In the genomic region with DNA sequence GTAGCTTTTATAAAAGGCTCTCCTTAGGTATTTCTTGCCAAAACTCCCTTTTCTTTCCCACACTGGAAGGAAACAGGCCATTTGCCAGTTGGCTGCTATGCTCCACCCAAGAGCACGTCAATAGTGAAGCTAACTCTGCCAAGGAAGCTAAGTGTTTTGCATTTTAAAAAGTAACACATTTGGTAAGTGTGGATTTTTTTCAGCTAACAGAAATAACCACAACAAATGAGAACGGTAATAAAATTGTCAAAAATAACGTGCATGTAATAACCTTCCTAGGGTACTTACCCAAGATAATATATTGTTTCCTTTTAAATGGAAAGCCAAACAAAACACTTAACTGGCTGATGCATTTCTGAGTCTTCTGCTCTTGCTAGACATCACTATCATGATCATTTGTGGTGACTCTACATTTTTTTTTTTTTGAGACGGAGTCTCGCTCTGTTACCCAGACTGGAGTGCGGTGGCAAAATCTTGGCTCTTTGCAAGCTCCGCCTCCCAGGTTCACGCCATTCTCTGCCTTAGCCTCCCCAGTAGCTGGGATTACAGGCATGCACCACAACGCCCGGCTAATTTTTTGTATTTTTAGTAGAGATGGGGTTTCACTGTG, we compare ENCODE assay signal across 11 cellular contexts. TPM values are rescaled to one million over a fixed set of nuclear protein-coding genes. Genes with fewer than 3 reads are reported as not detected.
DNase-seq lines count a peak whose midpoint lies in the region; ATAC-seq and TF ChIP-seq lines count a peak whose summit lies in the region.
"Had no signal": no experiment of that assay in that cellular context is flagged by ENCODE, and none has a peak within 500 bp of the region (broad histone marks: within the 10 kb centered on the region; RNA-seq: fewer than 3 reads in every experiment).

No MANE protein-coding gene starts in this region.

- intact Hi-C loops in ascending aorta (cut with DNase I): no loop called here
- intact Hi-C loops in left ventricle myocardium inferior (cut with micrococcal nuclease): no loop called here
- intact Hi-C loops in sigmoid colon (cut with DNase I): no loop called here
- intact Hi-C loops in lower lobe of right lung (cut with DNase I): no loop called here

- no peak for TF ChIP-seq POLR2A in sigmoid colon (IDR thresholded peaks at IDR 0.05)

- H3K27ac Mint-ChIP-seq in CD8-positive, alpha-beta memory T cell: peak overlapping the region; percentile 85 to 99 (median 94)
- H3K27ac Mint-ChIP-seq in stimulated activated naive CD8-positive, alpha-beta T cell treated with anti-CD3 and anti-CD28 coated beads, Interleukin-15, amount 100 ng/mL, for 72 hours: no peak overlapping the region
- H3K27ac Mint-ChIP-seq: dendritic cell treated with granulocyte-macrophage colony-stimulating factor and Interleukin-4, amounts not matched to agents 40 ng/mL and 50 ng/mL, for 4 days had no signal

- POLR2A ChIA-PET in CD8-positive, alpha-beta memory T cell (lab: Charles Lee): interaction anchor here (0.6 to 1.0 kb wide), 3 partner anchors 9 to 28 kb away, joined by 6 to 7 read pairs (median 7); a partner anchor contains a TSS

- CTCF ChIA-PET in CD8-positive, alpha-beta memory T cell (lab: Charles Lee): interaction anchor here (0.6 kb wide), 1 partner anchor 590 kb away, joined by 3 read pairs; no protein-coding TSS in a partner anchor

- no peak for ATAC-seq in HG02973 (IDR thresholded peaks at IDR 0.05; ENCODE audit: unreplicated experiment)
- ATAC-seq in lower lobe of right lung: no peak
- no peak for ATAC-seq in stimulated activated naive CD8-positive, alpha-beta T cell treated with anti-CD3 and anti-CD28 coated beads, Interleukin-15, amount 100 ng/mL, for 72 hours

- peak in 4 of 5 donors; percentile 18 to 78 (median 56) for DNase-seq in CD8-positive, alpha-beta memory T cell
- DNase-seq in ascending aorta (ENCODE audit: low spot score in 2 of 2) (peak in 1 of 2 donors; percentile 68), left ventricle myocardium inferior (peak; percentile 50), sigmoid colon (peak; percentile 90), NCI-H2171 treated with DMSO at 0.1 percent for 48 hours (lab: John Stamatoyannopoulos, UW) (no peak), lower lobe of right lung (no peak)
- no peak for DNase-seq in stimulated activated naive CD8-positive, alpha-beta T cell treated with anti-CD3 and anti-CD28 coated beads, Interleukin-15, amount 100 ng/mL, for 72 hours
- DNase-seq: activated CD4-positive, alpha-beta T cell treated with anti-CD3 and anti-CD28 coated beads for 4 hours; Kasumi-1 had no signal

- no peak for TF ChIP-seq EP300 in sigmoid colon (IDR thresholded peaks at IDR 0.05)

- H3K4me3 Mint-ChIP-seq in CD8-positive, alpha-beta memory T cell: peak overlapping the region; percentile 68 to 88 (median 75)
- no peak overlapping the region for H3K4me3 Mint-ChIP-seq in stimulated activated naive CD8-positive, alpha-beta T cell treated with anti-CD3 and anti-CD28 coated beads, Interleukin-15, amount 100 ng/mL, for 72 hours
- H3K4me3 Mint-ChIP-seq: dendritic cell treated with granulocyte-macrophage colony-stimulating factor and Interleukin-4, amounts not matched to agents 40 ng/mL and 50 ng/mL, for 4 days had no signal

- peaks cover 7 to 68% (median 13%) of the 10 kb centered on the region in 3 donors for H3K36me3 Mint-ChIP-seq in CD8-positive, alpha-beta memory T cell

- peaks cover 57 to 80% (median 73%) of the 10 kb centered on the region in 3 donors for H3K4me1 Mint-ChIP-seq in CD8-positive, alpha-beta memory T cell
- H3K4me1 Mint-ChIP-seq in stimulated activated naive CD8-positive, alpha-beta T cell treated with anti-CD3 and anti-CD28 coated beads, Interleukin-15, amount 100 ng/mL, for 72 hours: peaks cover 40% of the 10 kb centered on the region

- peaks cover 55% of the 10 kb centered on the region for H3K4me1 ChIP-seq in CD8-positive, alpha-beta memory T cell (ENCODE audit: insufficient read depth, low read length)
- H3K4me1 ChIP-seq in ascending aorta (peaks cover 4 to 28% of the 10 kb centered on the region in 2 donors), left ventricle myocardium inferior (peaks cover 71% of the 10 kb centered on the region), sigmoid colon (peaks cover 0 to 46% (median 33%) of the 10 kb centered on the region in 4 donors), lower lobe of right lung (peaks cover 56% of the 10 kb centered on the region)

- H3K9me3 ChIP-seq in CD8-positive, alpha-beta memory T cell (ENCODE audit: low read length): no peaks in the 10 kb centered on the region
- H3K9me3 ChIP-seq in ascending aorta (no peaks in the 10 kb centered on the region), left ventricle myocardium inferior (replicated peaks) (no peaks in the 10 kb centered on the region), sigmoid colon (no peaks in the 10 kb centered on the region), lower lobe of right lung (no peaks in the 10 kb centered on the region)

- no peaks in the 10 kb centered on the region for H3K27me3 Mint-ChIP-seq in CD8-positive, alpha-beta memory T cell
- no peaks in the 10 kb centered on the region for H3K27me3 Mint-ChIP-seq in stimulated activated naive CD8-positive, alpha-beta T cell treated with anti-CD3 and anti-CD28 coated beads, Interleukin-15, amount 100 ng/mL, for 72 hours
- H3K27me3 Mint-ChIP-seq: dendritic cell treated with granulocyte-macrophage colony-stimulating factor and Interleukin-4, amounts not matched to agents 40 ng/mL and 50 ng/mL, for 4 days had no signal

- no peaks in the 10 kb centered on the region for H3K9me3 Mint-ChIP-seq in CD8-positive, alpha-beta memory T cell
- H3K9me3 Mint-ChIP-seq in stimulated activated naive CD8-positive, alpha-beta T cell treated with anti-CD3 and anti-CD28 coated beads, Interleukin-15, amount 100 ng/mL, for 72 hours: no peaks in the 10 kb centered on the region
- H3K9me3 Mint-ChIP-seq: dendritic cell treated with granulocyte-macrophage colony-stimulating factor and Interleukin-4, amounts not matched to agents 40 ng/mL and 50 ng/mL, for 4 days had no signal

- H3K4me3 ChIP-seq in CD8-positive, alpha-beta memory T cell (ENCODE audit: low read length): no peak overlapping the region
- peak overlapping the region; percentile 24 to 53 for H3K4me3 ChIP-seq in ascending aorta
- peak overlapping the region; percentile 52 for H3K4me3 ChIP-seq in left ventricle myocardium inferior
- H3K4me3 ChIP-seq in sigmoid colon: peak overlapping the region in 3 of 4 donors; percentile 8 to 15 (median 13)
- no peak overlapping the region for H3K4me3 ChIP-seq in lower lobe of right lung

- WGBS in sigmoid colon, 2 donors: 69% methylated on average over 10 of the region's 10 CpGs

- peaks cover 8% of the 10 kb centered on the region for H3K36me3 ChIP-seq in CD8-positive, alpha-beta memory T cell (ENCODE audit: insufficient read depth, low read length)
- H3K36me3 ChIP-seq in ascending aorta (peaks cover 11 to 17% of the 10 kb centered on the region in 2 donors), left ventricle myocardium inferior (peaks cover 34% of the 10 kb centered on the region), sigmoid colon (peaks cover 0 to 42% (median 3%) of the 10 kb centered on the region in 4 donors), lower lobe of right lung (peaks cover 51% of the 10 kb centered on the region)

- H3K27ac ChIP-seq in CD8-positive, alpha-beta memory T cell (ENCODE audit: low read depth, low read length): peak overlapping the region; percentile 15
- H3K27ac ChIP-seq in ascending aorta: peak overlapping the region; percentile 66 to 70
- H3K27ac ChIP-seq in left ventricle myocardium inferior (replicated peaks): peak overlapping the region; percentile 76
- peak overlapping the region; percentile 55 to 59 (median 56) for H3K27ac ChIP-seq in sigmoid colon
- no peak overlapping the region for H3K27ac ChIP-seq in lower lobe of right lung

- TF ChIP-seq CTCF in ascending aorta (IDR thresholded peaks at IDR 0.05) (no peak), left ventricle myocardium inferior (IDR thresholded peaks at IDR 0.05; ENCODE audit: borderline replicate concordance) (no peak), sigmoid colon (IDR thresholded peaks at IDR 0.05) (no peak), lower lobe of right lung (IDR thresholded peaks at IDR 0.05) (no peak)

- H3K27me3 ChIP-seq in CD8-positive, alpha-beta memory T cell (ENCODE audit: insufficient read depth, low read length, poor library complexity, severe bottlenecking): no peaks in the 10 kb centered on the region
- no peaks in the 10 kb centered on the region for H3K27me3 ChIP-seq in ascending aorta
- H3K27me3 ChIP-seq in left ventricle myocardium inferior (ENCODE audit: low read depth): no peaks in the 10 kb centered on the region
- H3K27me3 ChIP-seq in sigmoid colon: no peaks in the 10 kb centered on the region
- no peaks in the 10 kb centered on the region for H3K27me3 ChIP-seq in lower lobe of right lung (ENCODE audit: low read depth)

RNA-seq across cellular contexts. Expression of a gene that starts 4.6 kb away (rescaled TPM):
- 10 to 100 TPM; 31.1 to 33.8 TPM for total RNA-seq in CD8-positive, alpha-beta memory T cell
- polyA plus RNA-seq in CD8-positive, alpha-beta memory T cell: 52.9 TPM
- total RNA-seq in ascending aorta (69.0 TPM), left ventricle myocardium inferior (39.9 TPM), sigmoid colon (10 to 100 TPM; 29.5 to 40.3 (median 36.1) TPM), lower lobe of right lung (32.8 TPM)
- 10 to 100 TPM in 2 of 3 donors, 1 to 10 TPM in 1; 8.4 to 16.0 (median 14.4) TPM for polyA plus RNA-seq in sigmoid colon

RNA-seq across cellular contexts. Expression of a gene that starts 17.4 kb away (rescaled TPM):
- total RNA-seq in CD8-positive, alpha-beta memory T cell: 10 to 100 TPM; 46.1 to 51.4 TPM
- 40.3 TPM for polyA plus RNA-seq in CD8-positive, alpha-beta memory T cell
- total RNA-seq in ascending aorta (46.2 TPM), left ventricle myocardium inferior (8.9 TPM), sigmoid colon (10 to 100 TPM; 26.3 to 37.2 (median 31.6) TPM), lower lobe of right lung (47.9 TPM)
- polyA plus RNA-seq in sigmoid colon: 10 to 100 TPM in 1 of 3 donors, 1 to 10 TPM in 2; 3.0 to 30.9 (median 7.4) TPM

Comparison
In these comparisons a context has a peak if more than half of its experiments do, and no peak if none do; other contexts are left out.
1. DNase-seq: peak in CD8-positive, alpha-beta memory T cell (4 of 5), left ventricle myocardium inferior (single experiment) and sigmoid colon (single experiment); none in NCI-H2171 treated with DMSO at 0.1 percent for 48 hours (single experiment), lower lobe of right lung (single experiment) and stimulated activated naive CD8-positive, alpha-beta T cell treated with anti-CD3 and anti-CD28 coated beads, Interleukin-15, amount 100 ng/mL, for 72 hours (0 of 2).
2. H3K4me3 ChIP-seq: peak in ascending aorta (2 of 2), left ventricle myocardium inferior (single experiment) and sigmoid colon (3 of 4); none in CD8-positive, alpha-beta memory T cell (single experiment) and lower lobe of right lung (single experiment).
3. H3K27ac Mint-ChIP-seq: peak in CD8-positive, alpha-beta memory T cell (8 of 8); none in stimulated activated naive CD8-positive, alpha-beta T cell treated with anti-CD3 and anti-CD28 coated beads, Interleukin-15, amount 100 ng/mL, for 72 hours (0 of 2).
4. H3K4me3 Mint-ChIP-seq: peak in CD8-positive, alpha-beta memory T cell (7 of 7); none in stimulated activated naive CD8-positive, alpha-beta T cell treated with anti-CD3 and anti-CD28 coated beads, Interleukin-15, amount 100 ng/mL, for 72 hours (0 of 2).